ENCODE assay signal across 9 cellular contexts in genomic region chr18:74251297-74252031, GRCh38. TPM values are rescaled to one million over a fixed set of nuclear protein-coding genes. Genes with fewer than 3 reads are reported as not detected.
DNase-seq lines count a peak whose midpoint lies in the region; ATAC-seq and TF ChIP-seq lines count a peak whose summit lies in the region.
"Had no signal": no experiment of that assay in that cellular context is flagged by ENCODE, and none has a peak within 500 bp of the region (broad histone marks: within the 10 kb centered on the region; RNA-seq: fewer than 3 reads in every experiment).

No MANE protein-coding gene starts in this region.

- no peak overlapping the region; the same call in 2 of the 3 replicates for H2BK15ac ChIP-seq in IMR-90 (ENCODE audit: low read depth, low read length)
- no peak overlapping the region for H2BK15ac ChIP-seq in mesendoderm (replicated peaks; ENCODE audit: low read depth)

- POLR2A ChIA-PET in IMR-90 (lab: Charles Lee; ENCODE audit: unreplicated experiment) = no interaction called here

- no TSS peak for BruUV-seq in IMR-90 (replicated peaks; lab: Mats Ljungman, UMichigan)

- no peak overlapping the region for H3K56ac ChIP-seq in IMR-90 (ENCODE audit: extremely low read depth, insufficient read depth, low read length)
- H3K56ac ChIP-seq in mesendoderm (ENCODE audit: low read length) = no peak overlapping the region

- in situ Hi-C loops in IMR-90 (cut with MboI; ENCODE audit: low sequenced_read_pairs) (no loop called here), brain microvascular endothelial cell (cut with HindIII; ENCODE audit: low pct_ligation_motif_present, low sequenced_read_pairs) (no loop called here)

- H4K8ac ChIP-seq in IMR-90 (ENCODE audit: low read depth in 2 of 2, low read length in 2 of 2) (0 out of 4 replicates have a peak overlapping the region, but pooled peaks of 1 of the 2 experiments have one; percentile 0), mesendoderm (ENCODE audit: low read depth, low read length) (no peak overlapping the region)

- H2BK120ac ChIP-seq in IMR-90 (ENCODE audit: low read depth, low read length) = peak overlapping the region; percentile 73
- no peak overlapping the region for H2BK120ac ChIP-seq in mesendoderm (ENCODE audit: low read depth, low read length)

- TF ChIP-seq POLR2A in IMR-90 (IDR thresholded peaks at IDR 0.05; ENCODE audit: low read depth, low read length) = no peak

- H2AFZ ChIP-seq in ACC112 (ENCODE audit: low read length, unreplicated experiment) (no peak overlapping the region), IMR-90 (replicated peaks; ENCODE audit: low read length, poor library complexity) (no peak overlapping the region)

- CTCF ChIA-PET in IMR-90 (lab: Yijun Ruan, JAX) = no interaction called here

- intact Hi-C loops in IMR-90 (cut with micrococcal nuclease) = loop anchor here (5.0 kb wide), 2 partner anchors 36 to 66 kb away; partner anchors contain the start of gene C18orf63

- no peaks in the 10 kb centered on the region for H3K9me3 ChIP-seq in IMR-90 (ENCODE audit: control insufficient read depth, insufficient read depth, low read length)

- peak overlapping the region; percentile 10; the same call in 1 of the 2 replicates for H3K4me3 ChIP-seq in ACC112 (ENCODE audit: low read depth, low read length)
- no peak overlapping the region for H3K4me3 ChIP-seq in IMR-90 (ENCODE audit: insufficient read depth, low read depth, low read length)
- H3K4me3 ChIP-seq in brain microvascular endothelial cell (ENCODE audit: low read depth, low read length) = no peak overlapping the region
- no peak overlapping the region for H3K4me3 ChIP-seq in mesendoderm (ENCODE audit: low read length)

- H3K4me1 ChIP-seq in ACC112 (ENCODE audit: control insufficient read depth, insufficient read depth, low read length, unreplicated experiment) (peaks cover 38% of the 10 kb centered on the region), IMR-90 (ENCODE audit: control insufficient read depth, insufficient read depth, low read length) (peaks cover 15% of the 10 kb centered on the region), mesendoderm (ENCODE audit: control insufficient read depth, low read depth, low read length) (peaks cover 3% of the 10 kb centered on the region)

- H4K5ac ChIP-seq in IMR-90 (ENCODE audit: low read depth, low read length) (peak overlapping the region; percentile 72), mesendoderm (ENCODE audit: low read length) (no peak overlapping the region)

- no peaks in the 10 kb centered on the region for H3K79me2 ChIP-seq in ACC112 (ENCODE audit: control insufficient read depth, insufficient read depth, low read length, unreplicated experiment)
- H3K79me2 ChIP-seq in mesendoderm (ENCODE audit: control insufficient read depth, insufficient read depth, low read length) = no peaks in the 10 kb centered on the region

- H3K9me1 ChIP-seq in IMR-90 (ENCODE audit: insufficient read depth, low read length) = peaks cover 18% of the 10 kb centered on the region

- H4K20me1 ChIP-seq in IMR-90 (ENCODE audit: insufficient read depth, low read length) = no peaks in the 10 kb centered on the region

- WGBS in IMR-90 (ENCODE audit: extremely low coverage in 2 of 2, insufficient read length in 1 of 2), 2 experiments = no CpG with 5 or more reads among the region's 4 CpGs
- WGBS in mesendoderm (ENCODE audit: extremely low coverage, insufficient coverage, low lambda C conversion rate) = no CpG with 5 or more reads among the region's 4 CpGs

- peak overlapping the region; percentile 55; the same call in 1 of the 2 replicates for H3K4me2 ChIP-seq in IMR-90 (ENCODE audit: low read depth, low read length)
- no peak overlapping the region for H3K4me2 ChIP-seq in mesendoderm (ENCODE audit: low read length)

- 0 out of 2 replicates have a peak overlapping the region, but pooled peaks have one; percentile 32 for H3K23ac ChIP-seq in IMR-90 (ENCODE audit: low read depth, low read length)
- H3K23ac ChIP-seq in mesendoderm (ENCODE audit: low read length) = no peak overlapping the region

- ATAC-seq in IMR-90 (ENCODE audit: low read depth) (peak; percentile 50), HG03565 (IDR thresholded peaks at IDR 0.05; ENCODE audit: unreplicated experiment) (no peak), HG03159 (IDR thresholded peaks at IDR 0.05; ENCODE audit: unreplicated experiment) (no peak)

- H3K27ac ChIP-seq in ACC112 (ENCODE audit: low read depth, low read length) = peak overlapping the region; percentile 84
- H3K27ac ChIP-seq in IMR-90 (ENCODE audit: insufficient read depth, low read length) = peak overlapping the region; percentile 86; the same call in 1 of the 2 replicates
- peak overlapping the region; percentile 87 for H3K27ac ChIP-seq in brain microvascular endothelial cell
- no peak overlapping the region for H3K27ac ChIP-seq in mesendoderm (ENCODE audit: low read depth, low read length)

- TF ChIP-seq RAD21 in IMR-90 (IDR thresholded peaks at IDR 0.05; ENCODE audit: low read length) = no peak

- H2AK9ac ChIP-seq in IMR-90 (replicated peaks; ENCODE audit: low read depth, low read length, poor library complexity) = no peak overlapping the region

- peak overlapping the region; percentile 26; the same call in 1 of the 2 replicates for H2AK5ac ChIP-seq in IMR-90 (ENCODE audit: low read depth, low read length)
- no peak overlapping the region for H2AK5ac ChIP-seq in mesendoderm (ENCODE audit: low read length)

- H2BK5ac ChIP-seq in IMR-90 (ENCODE audit: low read depth, low read length, poor library complexity, severe bottlenecking) = peak overlapping the region; percentile 4
- H2BK5ac ChIP-seq in mesendoderm (ENCODE audit: low read length) = no peak overlapping the region

- TF ChIP-seq CTCF in IMR-90 (conservative IDR thresholded peaks at IDR 0.05; ENCODE audit: low read depth, low read length) (no peak), brain microvascular endothelial cell (IDR thresholded peaks at IDR 0.05; ENCODE audit: low read depth, low read length, missing control alignments) (no peak)

- 0 out of 4 replicates have a peak, but pooled peaks cover 0 to 2% of the 10 kb centered on the region in 2 experiments for H3K79me1 ChIP-seq in IMR-90 (ENCODE audit: low read depth in 1 of 2, low read length in 2 of 2)
- no peaks in the 10 kb centered on the region for H3K79me1 ChIP-seq in mesendoderm (ENCODE audit: low read length)

- dilution Hi-C loops in IMR-90 (cut with HindIII; ENCODE audit: low sequenced_read_pairs, unreplicated experiment) = no loop called here

- H3K36me3 ChIP-seq in ACC112 (ENCODE audit: insufficient read depth, low read length) = no peaks in the 10 kb centered on the region
- H3K36me3 ChIP-seq in IMR-90 (ENCODE audit: control insufficient read depth, insufficient read depth, low read length) = peaks cover 4% of the 10 kb centered on the region; the same call in 1 of the 2 replicates
- no peaks in the 10 kb centered on the region for H3K36me3 ChIP-seq in brain microvascular endothelial cell (replicated peaks)
- no peaks in the 10 kb centered on the region for H3K36me3 ChIP-seq in mesendoderm (ENCODE audit: control insufficient read depth, insufficient read depth, low read length)

- peak; percentile 72 for DNase-seq in IMR-90
- DNase-seq in brain microvascular endothelial cell = peak; percentile 65
- peak; percentile 72 for DNase-seq in mesendoderm
- DNase-seq in NCI-H2227 (lab: John Stamatoyannopoulos, UW; ENCODE audit: unreplicated experiment) = no peak
- no peak for DNase-seq in activated effector memory CD4-positive, alpha-beta T cell treated with Interleukin-2 at 50 U/mL for 16 hours
- DNase-seq: activated CD4-positive, alpha-beta T cell treated with anti-CD3 and anti-CD28 coated beads for 4 hours had no signal

- peak overlapping the region; percentile 38 for H4K91ac ChIP-seq in IMR-90 (ENCODE audit: insufficient read depth, low read depth, low read length)

- H3K18ac ChIP-seq in IMR-90 (ENCODE audit: low read depth, low read length) = peak overlapping the region; percentile 80
- no peak overlapping the region for H3K18ac ChIP-seq in mesendoderm (ENCODE audit: low read length)

- H3K9ac ChIP-seq in IMR-90 (ENCODE audit: low read depth, low read length) (no peak overlapping the region), mesendoderm (ENCODE audit: low read length) (no peak overlapping the region)

- peak overlapping the region; percentile 55 for H2BK20ac ChIP-seq in IMR-90 (ENCODE audit: low read depth, low read length)

- H3K27me3 ChIP-seq in ACC112 (ENCODE audit: insufficient read depth, low read length) (no peaks in the 10 kb centered on the region), IMR-90 (ENCODE audit: control insufficient read depth, insufficient read depth, low read length) (no peaks in the 10 kb centered on the region), brain microvascular endothelial cell (replicated peaks) (no peaks in the 10 kb centered on the region), mesendoderm (ENCODE audit: insufficient read depth, low read length, poor library complexity) (no peaks in the 10 kb centered on the region)

- H3K14ac ChIP-seq in IMR-90 (replicated peaks; ENCODE audit: low read depth, low read length) = 0 out of 2 replicates have a peak overlapping the region, but pooled peaks have one; percentile 48

- H3K4ac ChIP-seq in IMR-90 (ENCODE audit: low read depth, low read length) (peak overlapping the region; percentile 71), mesendoderm (ENCODE audit: low read depth, low read length) (no peak overlapping the region)

TF ChIP-seq in IMR-90, 13 proteins besides CTCF, POLR2A, EP300 and RAD21 (continues in another document):
- peak; percentile 91 for TF ChIP-seq MAFK (IDR thresholded peaks at IDR 0.05; ENCODE audit: low read depth, low read length)
- peak; percentile 68 for TF ChIP-seq CEBPB (IDR thresholded peaks at IDR 0.05; ENCODE audit: low read depth, low read length)
- TF ChIP-seq RFX5 (IDR thresholded peaks at IDR 0.05; ENCODE audit: low read depth, low read length) = no peak
- 0 out of 2 replicates have a peak, but pooled peaks have one; percentile 29 for TF ChIP-seq FOS (IDR thresholded peaks at IDR 0.05; ENCODE audit: low read depth, low read length)
- peak; percentile 99 for TF ChIP-seq NFE2L2 (IDR thresholded peaks at IDR 0.05; ENCODE audit: low read depth, low read length)
- no peak for TF ChIP-seq MXI1 (IDR thresholded peaks at IDR 0.05; ENCODE audit: borderline replicate concordance, low read depth, low read length)

RNA-seq across cellular contexts. Expression of gene CYB5A, which starts 40.3 kb away (rescaled TPM):
- total RNA-seq in IMR-90 (2012; rRNA removed) = 13.4 and 43.0 TPM in 2 replicates
- polyA plus RNA-seq in IMR-90 (2012; rRNA removed) = 47.9 and 49.5 TPM in 2 replicates
- 28.6 and 46.1 TPM in 2 replicates for polyA plus RNA-seq in IMR-90 (2012; cell fraction: cytosol; rRNA removed)
- polyA plus RNA-seq in IMR-90 (2012; cell fraction: nucleus; rRNA removed; ENCODE audit: low replicate concordance) = 17.1 and 47.4 TPM in 2 replicates
- polyA plus RNA-seq in mesendoderm (2013, experiment 1 of 2) = 79.8 TPM
- polyA plus RNA-seq in mesendoderm (2013, experiment 2 of 2) = 88.2 TPM

Comparison
In these comparisons a context has a peak if more than half of its experiments do, and no peak if none do; other contexts are left out.
1. DNase-seq: peak in IMR-90 (single experiment), brain microvascular endothelial cell (single experiment) and mesendoderm (single experiment); none in NCI-H2227 (single experiment) and activated effector memory CD4-positive, alpha-beta T cell treated with Interleukin-2 at 50 U/mL for 16 hours (single experiment).